In the genomic region with DNA sequence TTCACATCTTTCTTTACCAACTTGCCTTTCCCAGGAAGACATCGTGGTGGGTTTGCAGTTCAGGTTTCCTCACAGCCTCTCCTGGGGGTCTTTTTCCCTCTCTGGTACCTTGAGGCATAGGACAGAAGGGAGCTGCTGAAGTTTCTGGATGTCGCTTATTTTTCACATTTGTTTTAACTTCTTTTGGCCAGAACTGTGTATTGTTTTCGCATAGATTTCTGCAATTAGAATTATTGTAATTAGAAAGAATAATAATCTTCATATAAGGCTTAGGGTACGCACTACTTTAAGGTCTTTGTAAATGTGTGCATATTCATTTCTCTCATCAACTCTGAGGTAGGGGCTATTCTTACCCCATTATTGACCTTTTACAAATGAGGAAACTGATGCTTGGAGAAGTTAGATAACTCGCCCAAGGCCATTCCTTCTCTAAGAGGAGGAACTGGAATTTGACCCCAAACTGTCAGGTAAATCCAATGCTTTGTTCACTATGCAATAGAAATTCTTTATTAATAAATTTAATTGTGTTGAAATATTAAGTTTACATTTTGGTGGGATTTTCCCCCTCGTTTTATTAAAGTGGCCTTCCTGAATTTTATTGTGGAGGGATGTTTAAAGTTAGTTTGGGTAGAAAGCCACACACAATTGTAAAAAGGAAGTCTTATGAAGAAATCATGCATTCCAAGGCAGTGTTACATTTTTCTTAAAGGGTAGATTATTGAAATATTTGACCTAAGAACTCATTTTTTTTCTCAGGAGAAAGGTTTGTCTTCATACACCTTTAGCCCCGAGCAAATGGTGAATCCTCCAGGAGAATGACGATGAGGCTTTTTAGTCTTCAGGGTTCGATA, we compare ENCODE assay signal across 8 cellular contexts. TPM values are rescaled to one million over a fixed set of nuclear protein-coding genes. Genes with fewer than 3 reads are reported as not detected.
DNase-seq lines count a peak whose midpoint lies in the region; ATAC-seq, FAIRE-seq and TF ChIP-seq lines count a peak whose summit lies in the region.

No MANE protein-coding gene starts in this region.

- H3K4me3 ChIP-seq in AG04449 (ENCODE audit: low read depth, low read length) (peak overlapping the region; percentile 70), HUES6 (ENCODE audit: low read depth, low read length) (peak overlapping the region; percentile 88), mucosa of stomach (ENCODE audit: low read length) (peak overlapping the region; percentile 9)

- peak overlapping the region; percentile 92; the same call in 1 of the 2 replicates for H3K27ac ChIP-seq in HUES6 (ENCODE audit: low read depth, low read length)

- H3K4me1 ChIP-seq in HUES6 (ENCODE audit: control insufficient read depth, insufficient read depth, low read length): peaks cover 52% of the 10 kb centered on the region
- H3K4me1 ChIP-seq in mucosa of stomach (ENCODE audit: control insufficient read depth, insufficient read depth, low read length): peaks cover 24% of the 10 kb centered on the region

- no peak for DNase-seq in AG04449 (ENCODE audit: low read depth, low spot score)
- DNase-seq in MCF 10A (ENCODE audit: unreplicated experiment): peak; percentile 29
- DNase-seq in left lobe of liver (ENCODE audit: low spot score): no peak
- no peak for DNase-seq in posterior vena cava (ENCODE audit: low spot score)
- DNase-seq in DMS53 (lab: John Stamatoyannopoulos, UW): no peak
- DNase-seq in RCC 7860 (ENCODE audit: low spot score): no peak

- no peak for FAIRE-seq in RCC 7860 (lab: Jason Lieb, UNC)

- no TSS peak for BruUV-seq in MCF 10A (replicated peaks; lab: Mats Ljungman, UMichigan)

- H3K27me3 ChIP-seq in HUES6 (ENCODE audit: control insufficient read depth, insufficient read depth, low read length) (no peaks in the 10 kb centered on the region), mucosa of stomach (ENCODE audit: control insufficient read depth, insufficient read depth, low read length) (no peaks in the 10 kb centered on the region)

- peaks cover 46% of the 10 kb centered on the region for H3K4me1 Mint-ChIP-seq in MCF 10A (ENCODE audit: insufficient read depth, unreplicated experiment)

- intact Hi-C loops in MCF 10A (cut with micrococcal nuclease) (no loop called here), posterior vena cava (cut with DNase I) (loop anchor here in 1 of 2 donors (10.0 kb wide), 1 partner anchor 190 kb away; no protein-coding TSS in a partner anchor)

- H3K9ac ChIP-seq in HUES6 (ENCODE audit: low read length) (peak overlapping the region; percentile 97), mucosa of stomach (ENCODE audit: low read length) (peak overlapping the region; percentile 92)

- H3K36me3 Mint-ChIP-seq in MCF 10A (ENCODE audit: insufficient read depth, unreplicated experiment): peaks cover 8% of the 10 kb centered on the region

- no peak for ATAC-seq in left lobe of liver

- CTCF ChIA-PET in AG04449 (lab: Yijun Ruan, JAX): no interaction called here
- CTCF ChIA-PET in MCF 10A (lab: Yijun Ruan, JAX): interaction anchor here (0.6 to 3.5 kb wide), 17 partner anchors 11 to 637 kb away, joined by 3 to 11 read pairs (median 3); no protein-coding TSS in a partner anchor

- H3K27ac Mint-ChIP-seq in MCF 10A (ENCODE audit: low read depth, unreplicated experiment): peak overlapping the region; percentile 97

- TF ChIP-seq CTCF in AG04449 (IDR thresholded peaks at IDR 0.05; ENCODE audit: insufficient read depth, low read length, missing control alignments) (no peak), MCF 10A (IDR thresholded peaks at IDR 0.05; ENCODE audit: unreplicated experiment) (no peak)

- POLR2A ChIA-PET in AG04449 (lab: Yijun Ruan, JAX) (interaction anchor here (0.8 to 3.3 kb wide), 5 partner anchors 13 to 171 kb away, joined by 6 to 32 read pairs (median 8); no protein-coding TSS in a partner anchor), MCF 10A (lab: Yijun Ruan, JAX) (interaction anchor here (0.7 to 15.1 kb wide), 44 partner anchors 8 to 524 kb away, joined by 3 to 302 read pairs (median 6); a partner anchor contains a TSS)

- peaks cover 5% of the 10 kb centered on the region; the same call in 1 of the 2 replicates for H3K36me3 ChIP-seq in HUES6 (ENCODE audit: control insufficient read depth, insufficient read depth, low read length)
- H3K36me3 ChIP-seq in mucosa of stomach (ENCODE audit: control insufficient read depth, insufficient read depth, low read length): no peaks in the 10 kb centered on the region

- no peaks in the 10 kb centered on the region for H3K9me3 Mint-ChIP-seq in MCF 10A (ENCODE audit: unreplicated experiment)

- no peaks in the 10 kb centered on the region; the same call in 1 of the 2 replicates for H3K9me3 ChIP-seq in HUES6 (ENCODE audit: control insufficient read depth, insufficient read depth, low read depth, low read length)
- no peaks in the 10 kb centered on the region for H3K9me3 ChIP-seq in mucosa of stomach (ENCODE audit: control insufficient read depth, low read length)

- H3K27me3 Mint-ChIP-seq in MCF 10A (ENCODE audit: insufficient read depth, unreplicated experiment): no peaks in the 10 kb centered on the region

- peak overlapping the region; percentile 91 for H3K4me3 Mint-ChIP-seq in MCF 10A (ENCODE audit: unreplicated experiment)

RNA-seq across cellular contexts. Expression of a gene that starts 12.1 kb away (rescaled TPM):
- total RNA-seq in MCF 10A (2022) (817 and 1,070 TPM in 2 replicates), left lobe of liver (82.2 TPM), posterior vena cava (100 to 1,000 TPM; 255 to 324 TPM)

Comparison
In these comparisons a context has a peak if more than half of its experiments do, and no peak if none do; other contexts are left out.
1. H3K4me3 ChIP-seq: peak in every context shown above with its lines; median percentile 88 in HUES6; 70 in AG04449; 9 in mucosa of stomach.